ENCODE assay signal across 8 cellular contexts in genomic region chr20:61646453-61646852, GRCh38.
"Had no signal": no experiment of that assay in that cellular context is flagged by ENCODE, and none has a peak within 500 bp of the region (broad histone marks: within the 10 kb centered on the region; RNA-seq: fewer than 3 reads in every experiment).

No MANE protein-coding gene starts in this region.

- DNase-seq: GOT3, H7, HFFc6 had no signal

- H3K4me3 Mint-ChIP-seq: HFFc6 had no signal

- H3K4me1 ChIP-seq: HAP-1 had no signal

- H3K4me1 Mint-ChIP-seq: IgD-negative memory B cell had no signal

- H3K27ac ChIP-seq: HL-60 had no signal

- H3K9me3 ChIP-seq: HAP-1 had no signal

- H3K27ac Mint-ChIP-seq: HFFc6, IgD-negative memory B cell had no signal

- H3K4me3 ChIP-seq: HAP-1 had no signal

- ATAC-seq: HCT116, HepG2 had no signal
